ENCODE assay signal across 8 cellular contexts in the genomic region with DNA sequence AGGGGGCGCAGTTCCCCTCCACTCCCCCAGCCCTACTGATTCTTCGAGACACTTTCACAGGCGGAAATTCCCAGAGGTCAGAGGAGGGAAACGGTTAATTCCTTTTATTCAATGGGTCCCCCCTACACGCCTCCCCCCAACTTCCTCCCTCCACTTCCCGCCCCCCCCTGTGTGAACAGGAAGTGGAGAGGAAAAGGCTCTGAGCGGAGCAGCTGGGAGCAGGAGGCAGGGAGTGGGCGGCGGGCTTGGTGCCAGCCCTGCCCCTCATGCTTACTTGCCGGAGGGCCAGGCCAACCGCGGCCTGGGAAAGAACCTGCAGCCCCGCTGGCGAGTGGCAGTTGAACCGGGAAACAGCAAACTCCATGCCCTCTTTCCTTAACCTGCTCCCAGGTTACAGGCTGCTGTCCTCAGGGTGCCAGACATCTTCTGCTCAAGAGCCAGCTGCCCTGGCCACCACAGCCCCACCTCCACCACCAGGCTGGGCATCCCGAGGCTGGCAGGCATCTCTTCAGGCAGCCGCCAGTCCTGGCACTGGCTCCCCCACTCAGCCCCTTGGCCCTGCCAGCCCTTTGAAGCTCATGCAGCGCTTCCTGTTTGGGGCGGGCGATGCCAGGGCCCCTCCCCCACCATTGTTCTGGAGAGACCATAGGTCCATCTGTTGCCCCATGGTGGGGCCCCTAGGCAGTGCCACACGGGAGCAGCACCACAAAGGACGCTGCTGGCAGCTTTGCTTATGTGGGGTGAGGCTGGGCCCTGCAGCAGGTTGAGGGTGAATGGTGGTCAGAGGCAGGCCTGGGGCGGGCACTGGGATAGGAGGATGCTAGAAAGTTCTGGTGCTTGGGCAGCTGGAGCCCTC. TPM values are rescaled to one million over a fixed set of nuclear protein-coding genes. Genes with fewer than 3 reads are reported as not detected.
DNase-seq lines count a peak whose midpoint lies in the region; ATAC-seq and TF ChIP-seq lines count a peak whose summit lies in the region.

No MANE protein-coding gene starts in this region.

- peak overlapping the region; percentile 47 for H2AFZ ChIP-seq in osteoblast (ENCODE audit: low read length)

- H4K20me1 ChIP-seq in osteoblast (ENCODE audit: insufficient read depth, low read length): peaks cover 29% of the 10 kb centered on the region

- ATAC-seq in GM18907 (IDR thresholded peaks at IDR 0.05; ENCODE audit: unreplicated experiment) (peak; percentile 20), GM18870 (IDR thresholded peaks at IDR 0.05; ENCODE audit: unreplicated experiment) (no peak), GM21423 (IDR thresholded peaks at IDR 0.05; ENCODE audit: unreplicated experiment) (no peak)

- H3K27me3 ChIP-seq in osteoblast (ENCODE audit: insufficient read depth, low read length): no peaks in the 10 kb centered on the region

- peak overlapping the region; percentile 39 for H3K4me3 ChIP-seq in fibroblast of pulmonary artery (replicated peaks; ENCODE audit: low read depth, low read length)
- peak overlapping the region; percentile 74 for H3K4me3 ChIP-seq in osteoblast (ENCODE audit: insufficient read depth, low read length)

- H3K79me2 ChIP-seq in osteoblast (ENCODE audit: insufficient read depth, low read length): peaks cover 23% of the 10 kb centered on the region

- peaks cover 34% of the 10 kb centered on the region for H3K4me1 ChIP-seq in osteoblast (ENCODE audit: insufficient read depth, low read length)

- H3K36me3 ChIP-seq in osteoblast (ENCODE audit: insufficient read depth, low read length): peaks cover 19% of the 10 kb centered on the region

- H3K4me2 ChIP-seq in osteoblast (ENCODE audit: insufficient read depth, low read length): peak overlapping the region; percentile 92

- H3K9me3 ChIP-seq in osteoblast (ENCODE audit: low read depth, low read length): no peaks in the 10 kb centered on the region

- no peak for TF ChIP-seq CTCF in fibroblast of pulmonary artery (IDR thresholded peaks at IDR 0.05; ENCODE audit: low read length, missing control alignments)
- no peak for TF ChIP-seq CTCF in osteoblast (IDR thresholded peaks at IDR 0.05; ENCODE audit: extremely low read depth, low read depth, low read length)

- DNase-seq in NCI-H2171 treated with DMSO at 0.1 percent for 48 hours (lab: John Stamatoyannopoulos, UW) (peak; percentile 81), fibroblast of pulmonary artery (ENCODE audit: low read depth) (no peak), osteoblast (ENCODE audit: insufficient read length, low spot score, missing footprints) (peak; percentile 65), SK-N-DZ (ENCODE audit: low spot score) (no peak)
- peak; percentile 68 to 73 for DNase-seq in activated T-cell treated with anti-CD3 and anti-CD28 coated beads, Interleukin-2, amount 50 U/mL, for 48 hours

- peak overlapping the region; percentile 69 for H3K27ac ChIP-seq in osteoblast (ENCODE audit: low read depth, low read length)

RNA-seq across cellular contexts. Expression of gene VPS18, which starts 12.9 kb away (rescaled TPM):
- total RNA-seq in osteoblast: 55.4 and 60.8 TPM in 2 replicates
- 15.3 and 18.0 TPM in 2 replicates for polyA plus RNA-seq in SK-N-DZ (2014; cell fraction: cytosol; rRNA removed)
- 7.2 and 8.3 TPM in 2 replicates for polyA plus RNA-seq in SK-N-DZ (2014; cell fraction: nucleus; rRNA removed)

RNA-seq across cellular contexts. Expression of gene DLL4, which starts 22.0 kb away (rescaled TPM):
- not detected in 2 replicates for total RNA-seq in osteoblast
- polyA plus RNA-seq in SK-N-DZ (2014; cell fraction: cytosol; rRNA removed): 1.4 and 1.5 TPM in 2 replicates
- 0.93 and 1.6 TPM in 2 replicates for polyA plus RNA-seq in SK-N-DZ (2014; cell fraction: nucleus; rRNA removed)

RNA-seq across cellular contexts. Expression of gene RHOV, which starts 33.1 kb away (rescaled TPM):
- total RNA-seq in osteoblast: 0.36 TPM in 1 of 2 replicates, not detected in the other
- polyA plus RNA-seq in SK-N-DZ (2014; cell fraction: cytosol; rRNA removed): 0.29 and 1.1 TPM in 2 replicates
- polyA plus RNA-seq in SK-N-DZ (2014; cell fraction: nucleus; rRNA removed): 0.10 and 0.52 TPM in 2 replicates

RNA-seq across cellular contexts. Expression of gene CHAC1, which starts 46.1 kb away (rescaled TPM):
- 30.0 and 30.1 TPM in 2 replicates for total RNA-seq in osteoblast
- 8.0 and 8.1 TPM in 2 replicates for polyA plus RNA-seq in SK-N-DZ (2014; cell fraction: cytosol; rRNA removed)
- 6.2 and 7.3 TPM in 2 replicates for polyA plus RNA-seq in SK-N-DZ (2014; cell fraction: nucleus; rRNA removed)

Comparison
In these comparisons a context has a peak if more than half of its experiments do, and no peak if none do; other contexts are left out.
1. DNase-seq: peak in NCI-H2171 treated with DMSO at 0.1 percent for 48 hours (single experiment), activated T-cell treated with anti-CD3 and anti-CD28 coated beads, Interleukin-2, amount 50 U/mL, for 48 hours (2 of 2) and osteoblast (single experiment); none in fibroblast of pulmonary artery (single experiment) and SK-N-DZ (single experiment).